8 cellular contexts compared by ENCODE assay signal in the genomic region with DNA sequence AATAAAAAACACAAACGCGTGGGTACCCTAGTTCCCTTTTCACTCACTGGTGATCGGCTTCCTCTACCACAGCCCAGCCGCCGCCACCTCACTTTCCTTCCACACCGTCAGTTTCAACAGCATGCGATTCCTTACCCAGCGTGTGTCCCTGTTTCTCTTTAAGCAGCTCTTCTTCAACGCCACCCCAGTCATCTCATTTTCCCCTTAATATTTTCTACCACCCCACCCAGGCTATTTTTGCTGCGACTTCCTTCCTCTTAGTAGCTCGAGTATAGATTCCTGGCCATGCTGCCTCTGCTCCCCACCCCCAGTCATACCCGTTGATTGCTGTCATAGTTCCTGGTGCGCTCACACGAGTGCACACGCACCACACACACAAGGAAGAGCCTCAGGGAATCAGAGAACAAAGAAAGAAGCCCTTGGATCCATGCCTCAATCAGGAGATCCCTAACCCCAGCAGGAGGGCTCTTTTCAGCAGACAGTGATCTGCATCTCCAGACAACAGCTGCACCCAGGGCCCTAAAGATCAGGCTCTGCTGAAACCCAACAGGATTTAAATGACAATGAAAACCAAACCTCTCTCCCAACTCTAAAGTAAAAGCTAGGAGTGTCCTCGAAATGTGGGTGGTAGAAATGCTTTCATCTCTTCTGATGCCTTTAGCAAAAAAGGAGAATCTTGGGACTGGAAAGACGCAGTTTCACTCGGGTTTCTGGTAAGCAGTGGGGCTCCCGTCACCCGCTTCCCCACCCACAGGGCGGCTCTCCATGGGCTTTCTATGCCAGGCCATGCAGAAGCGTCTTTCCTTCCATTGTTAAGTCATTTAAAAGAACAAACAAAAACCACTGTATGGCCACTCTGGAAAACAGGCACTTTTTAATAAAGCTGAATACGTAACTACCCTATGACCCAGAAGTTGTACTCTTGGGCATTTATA. TPM values are rescaled to one million over a fixed set of nuclear protein-coding genes. Genes with fewer than 3 reads are reported as not detected.
DNase-seq lines count a peak whose midpoint lies in the region; ATAC-seq and TF ChIP-seq lines count a peak whose summit lies in the region.

No MANE protein-coding gene starts in this region.

- H3K4me1 ChIP-seq in esophagus squamous epithelium (peaks cover 50 to 100% (median 72%) of the 10 kb centered on the region in 3 donors), suprapubic skin (peaks cover 85% of the 10 kb centered on the region)

- H3K4me3 Mint-ChIP-seq in activated CD8-positive, alpha-beta memory T cell treated with anti-CD3 and anti-CD28 coated beads, Interleukin-2, amount 10 ng/mL, durations not matched to agents 7 days and 5 days: peak overlapping the region; percentile 60

- H3K36me3 ChIP-seq in esophagus squamous epithelium: peaks cover 0 to 46% (median 9%) of the 10 kb centered on the region in 3 donors
- H3K36me3 ChIP-seq in suprapubic skin: peaks cover 30% of the 10 kb centered on the region

- H3K27me3 ChIP-seq in esophagus squamous epithelium (no peaks in the 10 kb centered on the region), suprapubic skin (no peaks in the 10 kb centered on the region)

- WGBS in esophagus squamous epithelium, 2 donors: 9 to 14% methylated on average over 20 to 23 of the region's 23 CpGs
- 9% methylated on average over 23 of the region's 23 CpGs for WGBS in suprapubic skin

- CTCF ChIA-PET in activated CD8-positive, alpha-beta memory T cell treated with anti-CD3 and anti-CD28 coated beads, Interleukin-2, amount 10 ng/mL, durations not matched to agents 7 days and 5 days (lab: Charles Lee): interaction anchor here (0.6 to 3.6 kb wide), 18 partner anchors 8 to 110 kb away, joined by 3 to 18 read pairs (median 4); no protein-coding TSS in a partner anchor

- no peaks in the 10 kb centered on the region for H3K9me3 Mint-ChIP-seq in activated CD8-positive, alpha-beta memory T cell treated with anti-CD3 and anti-CD28 coated beads, Interleukin-2, amount 10 ng/mL, durations not matched to agents 7 days and 5 days (ENCODE audit: low read depth)

- no peak for TF ChIP-seq CTCF in esophagus squamous epithelium (IDR thresholded peaks at IDR 0.05)
- no peak for TF ChIP-seq CTCF in suprapubic skin (IDR thresholded peaks at IDR 0.05)

- DNase-seq in activated CD4-positive, alpha-beta T cell treated with anti-CD3 and anti-CD28 coated beads for 24 hours (ENCODE audit: low read depth in 2 of 2): peak; percentile 40 to 57
- DNase-seq in activated CD4-positive, alpha-beta T cell treated with anti-CD3 and anti-CD28 coated beads for 1 hour: no peak
- DNase-seq in NCI-H2171 treated with DMSO at 0.1 percent for 48 hours (lab: John Stamatoyannopoulos, UW): peak; percentile 70
- peak; percentile 80 for DNase-seq in activated CD8-positive, alpha-beta memory T cell treated with anti-CD3 and anti-CD28 coated beads, Interleukin-2, amount 10 ng/mL, durations not matched to agents 7 days and 5 days
- no peak for DNase-seq in esophagus squamous epithelium (lab: John Stamatoyannopoulos, UW)
- peak; percentile 92 for DNase-seq in myocyte (ENCODE audit: low read depth)
- peak; percentile 75 to 85 for DNase-seq in suprapubic skin (ENCODE audit: low spot score in 2 of 2)

- H3K9me3 ChIP-seq in esophagus squamous epithelium: no peaks in the 10 kb centered on the region
- no peaks in the 10 kb centered on the region for H3K9me3 ChIP-seq in suprapubic skin

- peaks cover 32% of the 10 kb centered on the region for H3K36me3 Mint-ChIP-seq in activated CD8-positive, alpha-beta memory T cell treated with anti-CD3 and anti-CD28 coated beads, Interleukin-2, amount 10 ng/mL, durations not matched to agents 7 days and 5 days

- H3K4me1 Mint-ChIP-seq in activated CD8-positive, alpha-beta memory T cell treated with anti-CD3 and anti-CD28 coated beads, Interleukin-2, amount 10 ng/mL, durations not matched to agents 7 days and 5 days: peaks cover 58% of the 10 kb centered on the region

- TF ChIP-seq POLR2A in esophagus squamous epithelium (IDR thresholded peaks at IDR 0.05): no peak
- no peak for TF ChIP-seq POLR2A in suprapubic skin (IDR thresholded peaks at IDR 0.05)

- peak overlapping the region; percentile 76 for H3K27ac Mint-ChIP-seq in activated CD8-positive, alpha-beta memory T cell treated with anti-CD3 and anti-CD28 coated beads, Interleukin-2, amount 10 ng/mL, durations not matched to agents 7 days and 5 days

- peak; percentile 77 for ATAC-seq in activated CD8-positive, alpha-beta memory T cell treated with anti-CD3 and anti-CD28 coated beads, Interleukin-2, amount 10 ng/mL, durations not matched to agents 7 days and 5 days
- ATAC-seq in HG03442 (IDR thresholded peaks at IDR 0.05; ENCODE audit: unreplicated experiment): no peak

- peak overlapping the region in 3 of 4 donors; percentile 35 to 55 (median 38) for H3K4me3 ChIP-seq in esophagus squamous epithelium
- peak overlapping the region; percentile 44 for H3K4me3 ChIP-seq in suprapubic skin

- H3K27me3 Mint-ChIP-seq in activated CD8-positive, alpha-beta memory T cell treated with anti-CD3 and anti-CD28 coated beads, Interleukin-2, amount 10 ng/mL, durations not matched to agents 7 days and 5 days: no peaks in the 10 kb centered on the region

- no peak for TF ChIP-seq EP300 in suprapubic skin (IDR thresholded peaks at IDR 0.05)

- H3K27ac ChIP-seq in esophagus squamous epithelium (peak overlapping the region; percentile 71 to 86 (median 82)), suprapubic skin (peak overlapping the region; percentile 91)

- intact Hi-C loops in esophagus squamous epithelium (cut with DNase I): no loop called here

RNA-seq across cellular contexts. Expression of gene VPS37B, which starts 23.8 kb away (rescaled TPM):
- total RNA-seq in activated CD8-positive, alpha-beta memory T cell treated with anti-CD3 and anti-CD28 coated beads, Interleukin-2, amount 10 ng/mL, durations not matched to agents 7 days and 5 days: 10 to 100 TPM; 25.7 to 29.7 TPM
- total RNA-seq in esophagus squamous epithelium (10 to 100 TPM; 41.1 to 85.7 (median 69.5) TPM), myocyte (82.4 and 86.7 TPM in 2 replicates), suprapubic skin (10 to 100 TPM; 42.0 to 67.1 (median 63.0) TPM)
- polyA plus RNA-seq in myocyte (2012): 51.3 TPM

RNA-seq across cellular contexts. Expression of gene HIP1R, which starts 36.9 kb away (rescaled TPM):
- 10 to 100 TPM; 31.9 to 34.7 TPM for total RNA-seq in activated CD8-positive, alpha-beta memory T cell treated with anti-CD3 and anti-CD28 coated beads, Interleukin-2, amount 10 ng/mL, durations not matched to agents 7 days and 5 days
- 10 to 100 TPM; 27.3 to 46.3 (median 44.8) TPM for total RNA-seq in esophagus squamous epithelium
- 10.0 and 25.0 TPM in 2 replicates for total RNA-seq in myocyte
- polyA plus RNA-seq in myocyte (2012): 12.1 TPM
- 100 to 1,000 TPM; 162 to 289 (median 200) TPM for total RNA-seq in suprapubic skin

Comparison
In these comparisons a context has a peak if more than half of its experiments do, and no peak if none do; other contexts are left out.
1. DNase-seq: peak in activated CD4-positive, alpha-beta T cell treated with anti-CD3 and anti-CD28 coated beads for 24 hours (2 of 2), NCI-H2171 treated with DMSO at 0.1 percent for 48 hours (single experiment), activated CD8-positive, alpha-beta memory T cell treated with anti-CD3 and anti-CD28 coated beads, Interleukin-2, amount 10 ng/mL, durations not matched to agents 7 days and 5 days (single experiment), myocyte (single experiment) and suprapubic skin (2 of 2); none in activated CD4-positive, alpha-beta T cell treated with anti-CD3 and anti-CD28 coated beads for 1 hour (single experiment) and esophagus squamous epithelium (single experiment).